Comparison of ENCODE assay signal across 9 cellular contexts in the genomic region with DNA sequence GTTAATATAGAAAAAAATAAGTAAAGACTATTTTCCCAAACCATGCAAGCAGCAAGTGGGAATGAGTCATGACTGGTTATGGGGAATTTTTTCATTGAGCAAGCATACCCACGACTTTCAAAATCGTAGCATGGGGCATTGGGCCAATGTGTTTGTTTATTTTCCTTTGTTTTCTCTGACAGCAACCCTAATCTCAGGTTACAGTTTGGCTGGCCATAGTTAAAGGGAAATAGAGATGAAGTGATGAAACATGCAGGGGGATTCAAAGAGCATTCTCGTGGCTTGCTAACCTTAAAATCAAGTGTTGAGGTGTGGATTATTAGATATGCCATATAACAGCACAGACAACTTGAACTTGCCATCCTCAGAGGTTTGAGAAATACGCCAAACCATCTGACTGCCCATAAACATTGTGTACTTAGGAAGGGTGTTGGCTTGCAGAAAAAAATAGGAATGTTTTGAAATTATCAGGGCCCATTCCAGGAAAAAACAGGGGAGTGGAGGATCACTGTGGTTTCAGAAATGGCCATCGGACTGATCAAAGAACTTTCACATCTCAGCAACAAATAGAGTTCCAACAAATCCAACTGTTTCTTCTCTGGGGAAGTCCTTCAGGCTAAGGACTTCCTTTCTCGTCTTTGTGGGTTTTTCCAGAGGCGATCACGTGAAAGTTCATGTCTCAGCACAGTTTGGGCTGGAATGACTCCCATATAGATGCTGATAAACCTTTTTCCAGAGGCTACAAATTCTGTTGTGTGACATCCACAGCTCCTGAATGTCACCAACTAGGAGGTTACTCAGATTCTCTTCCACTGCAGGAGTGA.
A peak's percentile ranks its signal among the peaks of the same experiment; 100 is the strongest.
DNase-seq lines count a peak whose midpoint lies in the region; ATAC-seq, FAIRE-seq and TF ChIP-seq lines count a peak whose summit lies in the region.
"Had no signal": no experiment of that assay in that cellular context is flagged by ENCODE, and none has a peak within 500 bp of the region (broad histone marks: within the 10 kb centered on the region; RNA-seq: fewer than 3 reads in every experiment).

No MANE protein-coding gene starts in this region.

- peak overlapping the region; percentile 55 for H2AFZ ChIP-seq in osteoblast (ENCODE audit: low read length)

- no peaks in the 10 kb centered on the region for H3K36me3 Mint-ChIP-seq in dendritic cell treated with granulocyte-macrophage colony-stimulating factor and Interleukin-4, amounts not matched to agents 40 ng/mL and 50 ng/mL, for 4 days (ENCODE audit: low read depth)
- H3K36me3 Mint-ChIP-seq: activated naive CD4-positive, alpha-beta T cell treated with anti-CD3 and anti-CD28 coated beads, Interleukin-2, amount 50 U/mL, for 24 hours had no signal

- H3K4me1 ChIP-seq in osteoblast (ENCODE audit: insufficient read depth, low read length): peaks cover 20% of the 10 kb centered on the region

- no peaks in the 10 kb centered on the region for H3K9me3 Mint-ChIP-seq in dendritic cell treated with granulocyte-macrophage colony-stimulating factor and Interleukin-4, amounts not matched to agents 40 ng/mL and 50 ng/mL, for 4 days
- H3K9me3 Mint-ChIP-seq: activated naive CD4-positive, alpha-beta T cell treated with anti-CD3 and anti-CD28 coated beads, Interleukin-2, amount 50 U/mL, for 24 hours had no signal

- peak overlapping the region; percentile 81 for H3K27ac Mint-ChIP-seq in dendritic cell treated with granulocyte-macrophage colony-stimulating factor and Interleukin-4, amounts not matched to agents 40 ng/mL and 50 ng/mL, for 4 days
- H3K27ac Mint-ChIP-seq: activated naive CD4-positive, alpha-beta T cell treated with anti-CD3 and anti-CD28 coated beads, Interleukin-2, amount 50 U/mL, for 24 hours had no signal

- H3K4me1 Mint-ChIP-seq in dendritic cell treated with granulocyte-macrophage colony-stimulating factor and Interleukin-4, amounts not matched to agents 40 ng/mL and 50 ng/mL, for 4 days (ENCODE audit: low read depth): peaks cover 50% of the 10 kb centered on the region
- H3K4me1 Mint-ChIP-seq: activated naive CD4-positive, alpha-beta T cell treated with anti-CD3 and anti-CD28 coated beads, Interleukin-2, amount 50 U/mL, for 24 hours had no signal

- H4K20me1 ChIP-seq in osteoblast (ENCODE audit: insufficient read depth, low read length): no peaks in the 10 kb centered on the region

- intact Hi-C loops in dendritic cell treated with granulocyte-macrophage colony-stimulating factor and Interleukin-4, amounts not matched to agents 40 ng/mL and 50 ng/mL, for 4 days (cut with micrococcal nuclease): no loop called here

- H3K4me3 Mint-ChIP-seq in dendritic cell treated with granulocyte-macrophage colony-stimulating factor and Interleukin-4, amounts not matched to agents 40 ng/mL and 50 ng/mL, for 4 days: no peak overlapping the region
- H3K4me3 Mint-ChIP-seq: activated naive CD4-positive, alpha-beta T cell treated with anti-CD3 and anti-CD28 coated beads, Interleukin-2, amount 50 U/mL, for 24 hours had no signal

- no peak for TF ChIP-seq CTCF in osteoblast (IDR thresholded peaks at IDR 0.05; ENCODE audit: extremely low read depth, low read depth, low read length)

- no peaks in the 10 kb centered on the region for H3K79me2 ChIP-seq in osteoblast (ENCODE audit: insufficient read depth, low read length)

- no peaks in the 10 kb centered on the region for H3K36me3 ChIP-seq in osteoblast (ENCODE audit: insufficient read depth, low read length)

- no peaks in the 10 kb centered on the region for H3K27me3 ChIP-seq in osteoblast (ENCODE audit: insufficient read depth, low read length)

- peak overlapping the region; percentile 78 for H3K4me2 ChIP-seq in osteoblast (ENCODE audit: insufficient read depth, low read length)

- TF ChIP-seq POLR2A in GM12892 (IDR thresholded peaks at IDR 0.05; ENCODE audit: low read depth, low read length): no peak

- H3K27me3 Mint-ChIP-seq in dendritic cell treated with granulocyte-macrophage colony-stimulating factor and Interleukin-4, amounts not matched to agents 40 ng/mL and 50 ng/mL, for 4 days: peaks cover 5% of the 10 kb centered on the region

- H3K27ac ChIP-seq in osteoblast (ENCODE audit: low read depth, low read length): peak overlapping the region; percentile 84

- peak overlapping the region; percentile 50 for H3K4me3 ChIP-seq in osteoblast (ENCODE audit: insufficient read depth, low read length)

- no peak for ATAC-seq in GM18502 (IDR thresholded peaks at IDR 0.05; ENCODE audit: poor library complexity, unreplicated experiment)
- ATAC-seq in GM18909 (IDR thresholded peaks at IDR 0.05; ENCODE audit: poor library complexity, unreplicated experiment): no peak

- DNase-seq in COLO829 (ENCODE audit: low spot score) (peak; percentile 51), NCI-H2029 (lab: John Stamatoyannopoulos, UW) (peak; percentile 90), osteoblast (ENCODE audit: insufficient read length, low spot score, missing footprints) (peak; percentile 77), GM12892 (ENCODE audit: insufficient read length) (no peak), hypothalamus (lab: John Stamatoyannopoulos, UW) (no peak)

- no peaks in the 10 kb centered on the region for H3K9me3 ChIP-seq in osteoblast (ENCODE audit: low read depth, low read length)

- no peak for FAIRE-seq in GM12892 (lab: Jason Lieb, UNC)

Comparison
In these comparisons a context has a peak if more than half of its experiments do, and no peak if none do; other contexts are left out.
1. DNase-seq: peak in COLO829 (single experiment), NCI-H2029 (single experiment) and osteoblast (single experiment); none in GM12892 (single experiment) and hypothalamus (0 of 51).